Comparison of ENCODE assay signal across 8 cellular contexts in the genomic region with DNA sequence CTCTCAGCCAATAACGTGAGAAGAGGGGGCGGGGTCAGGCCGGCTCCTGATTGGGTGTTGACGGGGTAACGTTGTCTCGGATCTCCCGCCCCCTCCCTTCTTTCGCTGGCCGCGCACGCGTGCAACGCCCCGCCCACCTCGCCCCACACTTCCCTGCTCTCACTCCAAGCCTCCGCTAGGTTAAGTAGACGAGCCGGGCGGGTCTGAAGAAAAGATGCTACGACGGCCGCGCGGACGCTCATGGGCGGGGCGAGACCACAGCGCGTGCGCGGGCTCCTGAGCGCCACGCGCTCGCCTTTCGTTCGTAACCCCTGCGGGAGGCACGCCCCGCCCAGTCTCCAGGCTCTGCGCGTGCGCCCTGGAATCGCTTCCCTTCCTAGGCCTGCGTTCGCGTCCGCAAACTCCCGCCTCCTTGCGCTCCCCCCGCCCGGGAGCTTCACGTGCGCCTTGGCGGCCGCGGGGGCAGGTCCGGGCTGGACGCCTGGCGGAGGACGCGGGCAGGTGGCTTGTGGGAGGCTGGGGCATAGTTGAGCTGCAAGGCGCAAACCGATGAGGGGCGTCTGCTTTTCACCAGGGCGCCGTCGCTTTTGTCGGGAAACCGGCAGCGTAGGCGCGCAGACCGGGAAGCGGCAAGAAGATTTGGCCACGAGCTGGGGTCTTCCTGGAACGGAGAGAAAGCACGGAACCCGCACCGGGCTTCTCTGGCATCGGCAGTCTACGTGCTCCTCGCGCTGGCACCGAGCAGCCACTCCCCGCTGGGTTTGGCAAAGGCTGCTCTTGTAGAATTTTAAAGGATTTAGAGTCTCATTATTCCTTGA. TPM values are rescaled to one million over a fixed set of nuclear protein-coding genes. Genes with fewer than 3 reads are reported as not detected.
DNase-seq lines count a peak whose midpoint lies in the region; ATAC-seq and TF ChIP-seq lines count a peak whose summit lies in the region.

No MANE protein-coding gene starts in this region.

- CTCF ChIA-PET in activated B cell treated with CpG ODN at 0.5 μM for 24 hours (lab: Charles Lee), result no interaction called here

- ATAC-seq in GM19023 (IDR thresholded peaks at IDR 0.05; ENCODE audit: unreplicated experiment) (peak; percentile 77), HG03196 (IDR thresholded peaks at IDR 0.05; ENCODE audit: unreplicated experiment) (peak; percentile 85), activated B cell treated with CpG ODN at 0.5 μM for 24 hours (ENCODE audit: low read depth) (peak; percentile 88)

- H3K27ac Mint-ChIP-seq in activated B cell treated with CpG ODN at 0.5 μM for 24 hours (peak overlapping the region; percentile 80), immature natural killer cell (peak overlapping the region; percentile 92 to 97 (median 96))

- POLR2A ChIA-PET in activated B cell treated with CpG ODN at 0.5 μM for 24 hours (lab: Charles Lee), result interaction anchor here (1.1 to 5.1 kb wide), 4 partner anchors 227 to 550 kb away, joined by 3 to 26 read pairs (median 14); partner anchors contain the start of genes ABHD18, LARP1B and MFSD8

- H3K36me3 Mint-ChIP-seq in activated B cell treated with CpG ODN at 0.5 μM for 24 hours (ENCODE audit: low read depth) (peaks cover 11% of the 10 kb centered on the region), immature natural killer cell (no peaks in the 10 kb centered on the region)

- peak; percentile 25 for TF ChIP-seq CTCF in AG10803 (conservative IDR thresholded peaks at IDR 0.05; ENCODE audit: low read length)
- no peak for TF ChIP-seq CTCF in activated B cell treated with CpG ODN at 0.5 μM for 24 hours (IDR thresholded peaks at IDR 0.05)

- intact Hi-C loops in activated B cell treated with CpG ODN at 0.5 μM for 24 hours (cut with micrococcal nuclease), result loop anchor here (1.0 to 5.0 kb wide), 8 partner anchors 96 to 805 kb away; partner anchors contain the start of genes ABHD18, HSPA4L, LARP1B and MFSD8

- no peaks in the 10 kb centered on the region for H3K27me3 Mint-ChIP-seq in activated B cell treated with CpG ODN at 0.5 μM for 24 hours
- peaks cover 11 to 33% (median 16%) of the 10 kb centered on the region in 3 donors for H3K27me3 Mint-ChIP-seq in immature natural killer cell (ENCODE audit: low read depth in 3 of 3)

- H3K4me1 Mint-ChIP-seq in activated B cell treated with CpG ODN at 0.5 μM for 24 hours (peaks cover 29% of the 10 kb centered on the region), immature natural killer cell (peaks cover 37 to 40% of the 10 kb centered on the region in 2 donors)

- H3K4me3 ChIP-seq in AG10803 (ENCODE audit: low read length), result peak overlapping the region; percentile 79

- H3K9me3 Mint-ChIP-seq in activated B cell treated with CpG ODN at 0.5 μM for 24 hours, result no peaks in the 10 kb centered on the region
- H3K9me3 Mint-ChIP-seq in immature natural killer cell, result no peaks in the 10 kb centered on the region

- DNase-seq in AG10803 (ENCODE audit: low read depth), result peak; percentile 100
- DNase-seq in NCI-H226, result peak; percentile 92
- peak; percentile 97 for DNase-seq in activated B cell treated with CpG ODN at 0.5 μM for 24 hours
- peak; percentile 74 to 100 (median 98) for DNase-seq in caudate nucleus (lab: John Stamatoyannopoulos, UW)
- peak; percentile 98 to 99 (median 98) for DNase-seq in immature natural killer cell
- peak; percentile 99 for DNase-seq in smooth muscle cell of the brain vasculature (ENCODE audit: low read depth, low spot score)

- peak overlapping the region; percentile 93 for H3K27ac ChIP-seq in caudate nucleus (ENCODE audit: low read depth, low read length)

- H3K4me3 Mint-ChIP-seq in activated B cell treated with CpG ODN at 0.5 μM for 24 hours, result peak overlapping the region; percentile 83
- peak overlapping the region; percentile 86 to 89 (median 88) for H3K4me3 Mint-ChIP-seq in immature natural killer cell

RNA-seq across cellular contexts. Expression of gene PGRMC2, which starts 0.5 kb away (rescaled TPM):
- total RNA-seq in activated B cell treated with CpG ODN at 0.5 μM for 24 hours, result 26.5 and 28.3 TPM in 2 replicates
- polyA plus RNA-seq in immature natural killer cell, result 10 to 100 TPM; 11.9 to 17.6 (median 13.6) TPM

Comparison
In these comparisons a context has a peak if more than half of its experiments do, and no peak if none do; other contexts are left out.
1. Peak in every context shown above with its lines: DNase-seq, ATAC-seq, H3K4me3 ChIP-seq and H3K27ac ChIP-seq.